Comparison of ENCODE assay signal across 13 cellular contexts in genomic region chr16:50273382-50273690, GRCh38. TPM values are rescaled to one million over a fixed set of nuclear protein-coding genes. Genes with fewer than 3 reads are reported as not detected.
DNase-seq lines count a peak whose midpoint lies in the region; ATAC-seq and TF ChIP-seq lines count a peak whose summit lies in the region.
"Had no signal": no experiment of that assay in that cellular context is flagged by ENCODE, and none has a peak within 500 bp of the region (broad histone marks: within the 10 kb centered on the region; RNA-seq: fewer than 3 reads in every experiment).

No MANE protein-coding gene starts in this region.

- ATAC-seq in activated T-helper 17 cell treated with anti-CD3 and anti-CD28 coated beads, Interleukin-2, amount 50 U/mL, for 72 hours (replicated peaks) = no peak
- no peak for ATAC-seq in natural killer cell

- H3K27me3 Mint-ChIP-seq in IgD-negative memory B cell (peaks cover 2% of the 10 kb centered on the region), natural killer cell (ENCODE audit: low read depth in 2 of 2) (no peaks in the 10 kb centered on the region)
- no peaks in the 10 kb centered on the region for H3K27me3 Mint-ChIP-seq in activated T-helper 17 cell treated with anti-CD3 and anti-CD28 coated beads, Interleukin-2, amount 50 U/mL, for 72 hours

- peak; percentile 35 for DNase-seq in NCI-H2171 treated with DMSO at 0.1 percent for 48 hours (lab: John Stamatoyannopoulos, UW)
- DNase-seq in NCI-H2171 (lab: John Stamatoyannopoulos, UW) = no peak
- no peak for DNase-seq in natural killer cell
- no peak for DNase-seq in mesenteric fat pad (ENCODE audit: low spot score)
- DNase-seq in NCI-H524 treated with DMSO at 0.1 percent for 48 hours (lab: John Stamatoyannopoulos, UW) = no peak
- DNase-seq in foreskin fibroblast = no peak
- DNase-seq: activated CD8-positive, alpha-beta memory T cell treated with anti-CD3 and anti-CD28 coated beads for 24 hours; anterior cingulate cortex; COR-L47; NCI-H1694; NCI-H510A had no signal

- H3K36me3 Mint-ChIP-seq in IgD-negative memory B cell (peaks cover 2% of the 10 kb centered on the region), natural killer cell (peaks cover 3% of the 10 kb centered on the region)
- peaks cover 53% of the 10 kb centered on the region for H3K36me3 Mint-ChIP-seq in activated T-helper 17 cell treated with anti-CD3 and anti-CD28 coated beads, Interleukin-2, amount 50 U/mL, for 72 hours (ENCODE audit: low read depth)

- intact Hi-C loops in natural killer cell (cut with micrococcal nuclease) = no loop called here

- H3K27ac Mint-ChIP-seq in IgD-negative memory B cell = peak overlapping the region; percentile 98 to 100 (median 99)
- H3K27ac Mint-ChIP-seq in activated T-helper 17 cell treated with anti-CD3 and anti-CD28 coated beads, Interleukin-2, amount 50 U/mL, for 72 hours = peak overlapping the region; percentile 99
- H3K27ac Mint-ChIP-seq in natural killer cell = peak overlapping the region; percentile 91 to 99

- H3K9me3 Mint-ChIP-seq in IgD-negative memory B cell = no peaks in the 10 kb centered on the region
- H3K9me3 Mint-ChIP-seq in activated T-helper 17 cell treated with anti-CD3 and anti-CD28 coated beads, Interleukin-2, amount 50 U/mL, for 72 hours = peaks cover 3% of the 10 kb centered on the region
- peaks cover 0 to 2% of the 10 kb centered on the region in 2 donors for H3K9me3 Mint-ChIP-seq in natural killer cell

- H3K4me3 ChIP-seq in foreskin fibroblast (ENCODE audit: low read depth in 1 of 2, low read length in 2 of 2) = no peak overlapping the region

- H3K4me1 Mint-ChIP-seq in IgD-negative memory B cell = peaks cover 46 to 47% (median 47%) of the 10 kb centered on the region in 3 donors
- peaks cover 56% of the 10 kb centered on the region for H3K4me1 Mint-ChIP-seq in activated T-helper 17 cell treated with anti-CD3 and anti-CD28 coated beads, Interleukin-2, amount 50 U/mL, for 72 hours
- peaks cover 87% of the 10 kb centered on the region in 2 donors for H3K4me1 Mint-ChIP-seq in natural killer cell

- TF ChIP-seq CTCF in natural killer cell (IDR thresholded peaks at IDR 0.05) (no peak), foreskin fibroblast (IDR thresholded peaks at IDR 0.05; ENCODE audit: low read depth, low read length) (no peak)

- H3K4me3 Mint-ChIP-seq in IgD-negative memory B cell (peak overlapping the region; percentile 91 to 100 (median 99)), natural killer cell (peak overlapping the region; percentile 90)
- peak overlapping the region; percentile 96 for H3K4me3 Mint-ChIP-seq in activated T-helper 17 cell treated with anti-CD3 and anti-CD28 coated beads, Interleukin-2, amount 50 U/mL, for 72 hours

RNA-seq across cellular contexts. Expression of gene ADCY7, which starts 7.0 kb away (rescaled TPM):
- polyA plus RNA-seq in IgD-negative memory B cell = 40.6 TPM
- 100 to 1,000 TPM; 156 to 173 TPM for total RNA-seq in activated T-helper 17 cell treated with anti-CD3 and anti-CD28 coated beads, Interleukin-2, amount 50 U/mL, for 72 hours
- total RNA-seq in natural killer cell (100 to 1,000 TPM; 479 to 591 (median 512) TPM), mesenteric fat pad (26.8 TPM)
